Comparison of ENCODE assay signal across 8 cellular contexts in genomic region chr7:106283501-106283830, GRCh38. TPM values are rescaled to one million over a fixed set of nuclear protein-coding genes. Genes with fewer than 3 reads are reported as not detected.
DNase-seq lines count a peak whose midpoint lies in the region; FAIRE-seq and TF ChIP-seq lines count a peak whose summit lies in the region.

No MANE protein-coding gene starts in this region.

- peaks cover 59% of the 10 kb centered on the region for H3K79me2 ChIP-seq in endothelial cell of umbilical vein (ENCODE audit: control insufficient read depth, insufficient read depth, low read length)
- peaks cover 48% of the 10 kb centered on the region for H3K79me2 ChIP-seq in osteoblast (ENCODE audit: insufficient read depth, low read length)

- no peak overlapping the region for H2AFZ ChIP-seq in endothelial cell of umbilical vein (ENCODE audit: low read depth, low read length)
- H2AFZ ChIP-seq in osteoblast (ENCODE audit: low read length), result no peak overlapping the region

- peak overlapping the region; percentile 97 for H3K9ac ChIP-seq in endothelial cell of umbilical vein (replicated peaks; ENCODE audit: extremely low read depth, insufficient read depth, low read length)

- peaks cover 13% of the 10 kb centered on the region for H3K4me1 Mint-ChIP-seq in Caco-2 (ENCODE audit: low read depth, unreplicated experiment)

- peak overlapping the region; percentile 93 for H3K4me3 Mint-ChIP-seq in Caco-2 (ENCODE audit: unreplicated experiment)

- no peaks in the 10 kb centered on the region for H3K9me3 Mint-ChIP-seq in Caco-2 (ENCODE audit: unreplicated experiment)

- BruUV-seq in Caco-2 (replicated peaks; lab: Mats Ljungman, UMichigan) (TSS peak; percentile 31), endothelial cell of umbilical vein (replicated peaks; lab: Mats Ljungman, UMichigan) (TSS peak; percentile 26)

- no peak for FAIRE-seq in endothelial cell of umbilical vein (lab: Jason Lieb, UNC)

- intact Hi-C loops in Caco-2 (cut with micrococcal nuclease; ENCODE audit: unreplicated experiment) (loop anchor here (10.0 kb wide), 1 partner anchor 881 kb away; the partner anchor contains the start of gene HBP1), endothelial cell of umbilical vein (cut with micrococcal nuclease) (no loop called here)

- no peaks in the 10 kb centered on the region for H3K9me1 ChIP-seq in endothelial cell of umbilical vein (replicated peaks; ENCODE audit: control insufficient read depth, extremely low read depth, insufficient read depth, low read length)

- H4K20me1 ChIP-seq in endothelial cell of umbilical vein (replicated peaks; ENCODE audit: control insufficient read depth, extremely low read depth, insufficient read depth, low read length), result peaks cover 9% of the 10 kb centered on the region
- H4K20me1 ChIP-seq in osteoblast (ENCODE audit: insufficient read depth, low read length), result peaks cover 22% of the 10 kb centered on the region

- TF ChIP-seq CTCF in Caco-2 (IDR thresholded peaks at IDR 0.05; ENCODE audit: insufficient read depth in 1 of 2, low read depth in 1 of 2, low read length in 1 of 2, severe bottlenecking in 1 of 2, unreplicated experiment in 1 of 2) (no peak), endothelial cell of umbilical vein (IDR thresholded peaks at IDR 0.05; ENCODE audit: extremely low read depth in 1 of 2, insufficient read depth in 1 of 2, low read depth in 1 of 2, low read length in 2 of 2) (no peak), osteoblast (IDR thresholded peaks at IDR 0.05; ENCODE audit: extremely low read depth, low read depth, low read length) (no peak), GM13976 (IDR thresholded peaks at IDR 0.05; ENCODE audit: borderline replicate concordance, control extremely low read depth, extremely low read depth, insufficient read depth, missing control alignments) (no peak), GM20000 (IDR thresholded peaks at IDR 0.05; ENCODE audit: extremely low read depth, missing control alignments) (no peak)

- H3K4me2 ChIP-seq in endothelial cell of umbilical vein (ENCODE audit: insufficient read depth, low read length) (peak overlapping the region; percentile 99), osteoblast (ENCODE audit: insufficient read depth, low read length) (peak overlapping the region; percentile 98)

- no peak for TF ChIP-seq POLR2A in endothelial cell of umbilical vein (IDR thresholded peaks at IDR 0.05; ENCODE audit: low read depth, low read length)

- H3K27ac ChIP-seq in endothelial cell of umbilical vein (ENCODE audit: insufficient read depth, low read depth, low read length), result peak overlapping the region; percentile 76
- H3K27ac ChIP-seq in osteoblast (ENCODE audit: low read depth, low read length), result peak overlapping the region; percentile 76

- H3K27me3 ChIP-seq in Caco-2 (replicated peaks; ENCODE audit: control insufficient read depth, insufficient read depth, low read length), result no peaks in the 10 kb centered on the region
- H3K27me3 ChIP-seq in endothelial cell of umbilical vein (ENCODE audit: control insufficient read depth in 2 of 2, insufficient read depth in 2 of 2, low read length in 2 of 2), result no peaks in the 10 kb centered on the region
- no peaks in the 10 kb centered on the region for H3K27me3 ChIP-seq in osteoblast (ENCODE audit: insufficient read depth, low read length)

- in situ Hi-C loops in GM13976 (cut with MboI; ENCODE audit: low sequenced_read_pairs, unreplicated experiment), result no loop called here

- POLR2A ChIA-PET in Caco-2 (lab: Charles Lee), result no interaction called here
- POLR2A ChIA-PET in endothelial cell of umbilical vein (lab: Charles Lee), result no interaction called here

- no peaks in the 10 kb centered on the region for H3K27me3 Mint-ChIP-seq in Caco-2 (ENCODE audit: insufficient read depth, unreplicated experiment)

- CTCF ChIA-PET in Caco-2 (lab: Charles Lee) (interaction anchor here (2.7 kb wide), 1 partner anchor 178 kb away, joined by 24 read pairs; no protein-coding TSS in a partner anchor), endothelial cell of umbilical vein (lab: Charles Lee) (interaction anchor here (0.5 to 3.3 kb wide), 5 partner anchors 105 to 307 kb away, joined by 4 to 49 read pairs (median 5); no protein-coding TSS in a partner anchor)

- no peaks in the 10 kb centered on the region for H3K9me3 ChIP-seq in Caco-2
- H3K9me3 ChIP-seq in endothelial cell of umbilical vein (replicated peaks; ENCODE audit: control insufficient read depth, insufficient read depth, low read length), result no peaks in the 10 kb centered on the region
- H3K9me3 ChIP-seq in osteoblast (ENCODE audit: low read depth, low read length), result no peaks in the 10 kb centered on the region

- peaks cover 23% of the 10 kb centered on the region for H3K36me3 Mint-ChIP-seq in Caco-2 (ENCODE audit: insufficient read depth, unreplicated experiment)

- dilution Hi-C loops in endothelial cell of umbilical vein (cut with MboI; ENCODE audit: extremely low pct_ligation_motif_present, low sequenced_read_pairs), result no loop called here

- H3K4me3 ChIP-seq in Caco-2 (ENCODE audit: low read depth, low read length), result peak overlapping the region; percentile 67
- H3K4me3 ChIP-seq in endothelial cell of umbilical vein (replicated peaks in 1 of 3; ENCODE audit: insufficient read depth in 1 of 3, low read depth in 1 of 3, low read length in 3 of 3), result peak overlapping the region; percentile 80 to 94 (median 83)
- peak overlapping the region; percentile 81 for H3K4me3 ChIP-seq in osteoblast (ENCODE audit: insufficient read depth, low read length)

- H3K27ac Mint-ChIP-seq in Caco-2 (ENCODE audit: unreplicated experiment), result peak overlapping the region; percentile 85

- H3K4me1 ChIP-seq in Caco-2 (peaks cover 7% of the 10 kb centered on the region; the same call in 1 of the 2 replicates), endothelial cell of umbilical vein (ENCODE audit: control insufficient read depth, extremely low read depth, insufficient read depth, low read length) (peaks cover 44% of the 10 kb centered on the region), osteoblast (ENCODE audit: insufficient read depth, low read length) (peaks cover 9% of the 10 kb centered on the region)

- H3K36me3 ChIP-seq in Caco-2 (ENCODE audit: control insufficient read depth, insufficient read depth, low read length) (no peaks in the 10 kb centered on the region), endothelial cell of umbilical vein (ENCODE audit: control insufficient read depth in 2 of 2, extremely low read depth in 1 of 2, insufficient read depth in 2 of 2, low read length in 2 of 2) (peaks cover 0 to 2% of the 10 kb centered on the region in 2 experiments), osteoblast (ENCODE audit: insufficient read depth, low read length) (no peaks in the 10 kb centered on the region)

- no peak for DNase-seq in Caco-2
- DNase-seq in OCI-M1 (lab: John Stamatoyannopoulos, UW), result peak; percentile 32
- DNase-seq in endothelial cell of umbilical vein (ENCODE audit: low read depth, low spot score), result no peak
- DNase-seq in osteoblast (ENCODE audit: insufficient read length, low spot score, missing footprints), result no peak
- no peak for DNase-seq in epidermal melanocyte (ENCODE audit: insufficient read length, low spot score)
- DNase-seq in GM13976 (ENCODE audit: low spot score), result no peak
- DNase-seq in GM20000 (ENCODE audit: low spot score), result no peak
- no peak for DNase-seq in Kasumi-1 (lab: John Stamatoyannopoulos, UW)

TF ChIP-seq in endothelial cell of umbilical vein, 7 proteins besides CTCF, POLR2A, EP300 and RAD21:
- TF ChIP-seq MAX (IDR thresholded peaks at IDR 0.05; ENCODE audit: insufficient read depth, insufficient read length) (no peak), MYC (IDR thresholded peaks at IDR 0.05; ENCODE audit: low read depth, low read length) (no peak), GATA2 (IDR thresholded peaks at IDR 0.05; ENCODE audit: insufficient read depth, insufficient read length, low read depth, low read length) (no peak), POLR2AphosphoS5 (IDR thresholded peaks at IDR 0.05; ENCODE audit: insufficient read depth, low read depth, low read length) (no peak), JUN (IDR thresholded peaks at IDR 0.05; ENCODE audit: borderline replicate concordance, insufficient read depth, insufficient read length, low read depth) (no peak), FOS (IDR thresholded peaks at IDR 0.05; ENCODE audit: borderline replicate concordance, insufficient read depth, low read length) (no peak)

RNA-seq across cellular contexts. Expression of gene NAMPT, which starts 1.3 kb away (rescaled TPM):
- 75.5 and 79.1 TPM in 2 replicates for total RNA-seq in Caco-2 (2022)
- 113 and 133 TPM in 2 replicates for total RNA-seq in endothelial cell of umbilical vein
- 13.6 and 17.5 TPM in 2 replicates for polyA plus RNA-seq in endothelial cell of umbilical vein
- 30.4 and 30.6 TPM in 2 replicates for polyA plus RNA-seq in endothelial cell of umbilical vein (2011; cell fraction: cytosol; rRNA removed)
- 39.2 and 62.2 TPM in 2 replicates for polyA plus RNA-seq in endothelial cell of umbilical vein (2011; cell fraction: nucleus; rRNA removed)
- 145 and 151 TPM in 2 replicates for polyA plus RNA-seq in endothelial cell of umbilical vein (2012)
- 33.0 and 45.3 TPM in 2 replicates for polyA minus RNA-seq in endothelial cell of umbilical vein
- 46.0 TPM for polyA minus RNA-seq in endothelial cell of umbilical vein (2011; cell fraction: cytosol; rRNA and poly(A)+ RNA removed)
- polyA minus RNA-seq in endothelial cell of umbilical vein (2011; cell fraction: nucleus; rRNA and poly(A)+ RNA removed), result 152 and 226 TPM in 2 replicates
- 51.9 and 55.0 TPM in 2 replicates for total RNA-seq in osteoblast
